In the genomic region with DNA sequence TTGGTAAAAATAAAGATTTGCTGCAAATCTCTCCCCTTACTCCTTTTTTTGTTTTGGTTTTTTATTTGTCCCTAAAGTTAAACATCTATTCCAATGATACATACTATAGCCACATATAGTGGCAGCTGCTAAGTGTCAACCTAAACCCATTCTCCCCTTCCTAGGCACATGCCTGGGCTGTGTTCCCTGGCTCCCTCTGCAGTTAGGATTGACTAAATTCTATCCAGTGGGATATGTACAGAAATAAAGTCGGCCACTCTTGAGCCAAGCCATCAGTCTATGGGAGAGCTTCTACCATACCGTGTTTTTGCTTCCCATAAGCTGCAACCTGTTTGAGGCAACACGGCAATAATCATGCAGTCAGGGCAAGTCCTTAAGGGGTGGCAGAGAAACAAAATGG, we compare ENCODE assay signal across 2 cellular contexts.
TF ChIP-seq lines count a peak whose summit lies in the region.

No MANE protein-coding gene starts in this region.

TF ChIP-seq in HCT116, 20 proteins besides CTCF, POLR2A, EP300 and RAD21:
- no peak for TF ChIP-seq POLR2AphosphoS5 (IDR thresholded peaks at IDR 0.05; ENCODE audit: low read depth, low read length)
- TF ChIP-seq, protein P1, sequence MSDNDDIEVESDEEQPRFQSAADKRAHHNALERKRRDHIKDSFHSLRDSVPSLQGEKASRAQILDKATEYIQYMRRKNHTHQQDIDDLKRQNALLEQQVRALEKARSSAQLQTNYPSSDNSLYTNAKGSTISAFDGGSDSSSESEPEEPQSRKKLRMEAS (IDR thresholded peaks at IDR 0.05): peak; percentile 37; the same call in 1 of the 2 replicates

TF ChIP-seq in K562, 482 proteins besides CTCF, POLR2A, EP300 and RAD21:
- TF ChIP-seq HDAC1 (IDR thresholded peaks at IDR 0.05) (no peak), KDM1A (IDR thresholded peaks at IDR 0.05) (no peak), ZNF639 (CRISPR knock-in tag; conservative IDR thresholded peaks at IDR 0.05 in 1 of 2, IDR thresholded peaks at IDR 0.05 in 1 of 2) (no peak), DIDO1 (tag; IDR thresholded peaks at IDR 0.05; ENCODE audit: low read depth) (no peak), FOXA3 (CRISPR knock-in tag; conservative IDR thresholded peaks at IDR 0.05 in 1 of 2, IDR thresholded peaks at IDR 0.05 in 1 of 2) (no peak), PPARD (CRISPR knock-in tag; IDR thresholded peaks at IDR 0.05) (no peak), CBX8 (IDR thresholded peaks at IDR 0.05; ENCODE audit: borderline replicate concordance, extremely low read depth, low read depth, low read length, poor library complexity, severe bottlenecking) (no peak), ZNF518B (CRISPR knock-in tag; IDR thresholded peaks at IDR 0.05) (no peak)
- TF ChIP-seq, protein P2, sequence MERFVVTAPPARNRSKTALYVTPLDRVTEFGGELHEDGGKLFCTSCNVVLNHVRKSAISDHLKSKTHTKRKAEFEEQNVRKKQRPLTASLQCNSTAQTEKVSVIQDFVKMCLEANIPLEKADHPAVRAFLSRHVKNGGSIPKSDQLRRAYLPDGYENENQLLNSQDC (CRISPR knock-in tag; IDR thresholded peaks at IDR 0.05): no peak
- TF ChIP-seq, protein P3, sequence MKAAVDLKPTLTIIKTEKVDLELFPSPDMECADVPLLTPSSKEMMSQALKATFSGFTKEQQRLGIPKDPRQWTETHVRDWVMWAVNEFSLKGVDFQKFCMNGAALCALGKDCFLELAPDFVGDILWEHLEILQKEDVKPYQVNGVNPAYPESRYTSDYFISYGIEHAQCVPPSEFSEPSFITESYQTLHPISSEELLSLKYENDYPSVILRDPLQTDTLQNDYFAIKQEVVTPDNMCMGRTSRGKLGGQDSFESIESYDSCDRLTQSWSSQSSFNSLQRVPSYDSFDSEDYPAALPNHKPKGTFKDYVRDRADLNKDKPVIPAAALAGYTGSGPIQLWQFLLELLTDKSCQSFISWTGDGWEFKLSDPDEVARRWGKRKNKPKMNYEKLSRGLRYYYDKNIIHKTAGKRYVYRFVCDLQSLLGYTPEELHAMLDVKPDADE (conservative IDR thresholded peaks at IDR 0.05; ENCODE audit: control insufficient read depth, low read depth, low read length): no peak
- TF ChIP-seq, protein P4, sequence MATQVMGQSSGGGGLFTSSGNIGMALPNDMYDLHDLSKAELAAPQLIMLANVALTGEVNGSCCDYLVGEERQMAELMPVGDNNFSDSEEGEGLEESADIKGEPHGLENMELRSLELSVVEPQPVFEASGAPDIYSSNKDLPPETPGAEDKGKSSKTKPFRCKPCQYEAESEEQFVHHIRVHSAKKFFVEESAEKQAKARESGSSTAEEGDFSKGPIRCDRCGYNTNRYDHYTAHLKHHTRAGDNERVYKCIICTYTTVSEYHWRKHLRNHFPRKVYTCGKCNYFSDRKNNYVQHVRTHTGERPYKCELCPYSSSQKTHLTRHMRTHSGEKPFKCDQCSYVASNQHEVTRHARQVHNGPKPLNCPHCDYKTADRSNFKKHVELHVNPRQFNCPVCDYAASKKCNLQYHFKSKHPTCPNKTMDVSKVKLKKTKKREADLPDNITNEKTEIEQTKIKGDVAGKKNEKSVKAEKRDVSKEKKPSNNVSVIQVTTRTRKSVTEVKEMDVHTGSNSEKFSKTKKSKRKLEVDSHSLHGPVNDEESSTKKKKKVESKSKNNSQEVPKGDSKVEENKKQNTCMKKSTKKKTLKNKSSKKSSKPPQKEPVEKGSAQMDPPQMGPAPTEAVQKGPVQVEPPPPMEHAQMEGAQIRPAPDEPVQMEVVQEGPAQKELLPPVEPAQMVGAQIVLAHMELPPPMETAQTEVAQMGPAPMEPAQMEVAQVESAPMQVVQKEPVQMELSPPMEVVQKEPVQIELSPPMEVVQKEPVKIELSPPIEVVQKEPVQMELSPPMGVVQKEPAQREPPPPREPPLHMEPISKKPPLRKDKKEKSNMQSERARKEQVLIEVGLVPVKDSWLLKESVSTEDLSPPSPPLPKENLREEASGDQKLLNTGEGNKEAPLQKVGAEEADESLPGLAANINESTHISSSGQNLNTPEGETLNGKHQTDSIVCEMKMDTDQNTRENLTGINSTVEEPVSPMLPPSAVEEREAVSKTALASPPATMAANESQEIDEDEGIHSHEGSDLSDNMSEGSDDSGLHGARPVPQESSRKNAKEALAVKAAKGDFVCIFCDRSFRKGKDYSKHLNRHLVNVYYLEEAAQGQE (CRISPR knock-in tag; IDR thresholded peaks at IDR 0.05; ENCODE audit: low read depth): no peak
